ENCODE assay signal across 19 cellular contexts in genomic region chr16:87531418-87531817, GRCh38. TPM values are rescaled to one million over a fixed set of nuclear protein-coding genes. Genes with fewer than 3 reads are reported as not detected.
A peak's percentile ranks its signal among the peaks of the same experiment; 100 is the strongest.
DNase-seq lines count a peak whose midpoint lies in the region; ATAC-seq and TF ChIP-seq lines count a peak whose summit lies in the region.
"Had no signal": no experiment of that assay in that cellular context is flagged by ENCODE, and none has a peak within 500 bp of the region (broad histone marks: within the 10 kb centered on the region; RNA-seq: fewer than 3 reads in every experiment).

No MANE protein-coding gene starts in this region.

- no peak for TF ChIP-seq RAD21 in liver (IDR thresholded peaks at IDR 0.05)

- DNase-seq in NCI-H2196 (lab: John Stamatoyannopoulos, UW; ENCODE audit: unreplicated experiment) (peak; percentile 0), NCI-H2196 treated with DMSO at 0.1 percent for 48 hours (lab: John Stamatoyannopoulos, UW; ENCODE audit: unreplicated experiment) (no peak), DMS79 treated with DMSO at 0.1 percent for 48 hours (lab: John Stamatoyannopoulos, UW) (peak; percentile 63), NCI-H2029 treated with DMSO at 0.1 percent for 48 hours (lab: John Stamatoyannopoulos, UW) (peak; percentile 2), T-helper 2 cell (no peak)
- DNase-seq: CD4-positive, alpha-beta memory T cell; DMS153; EL; NCI-H446 treated with DMSO at 0.1 percent for 48 hours; NCI-H69; RPMI8226; T-helper 17 cell had no signal

- H3K27ac ChIP-seq in liver (ENCODE audit: low read depth in 1 of 2, low read length in 2 of 2): peak overlapping the region; percentile 42 to 49
- H3K27ac ChIP-seq: A549, BLaER1 had no signal

- ATAC-seq in HG02571 (IDR thresholded peaks at IDR 0.05; ENCODE audit: unreplicated experiment): no peak
- ATAC-seq: A549, GM12878, GM23338, K562, T-helper 17 cell had no signal

- no peak overlapping the region for H3K9ac ChIP-seq in liver (ENCODE audit: low read depth in 1 of 2, low read length in 2 of 2)
- H3K9ac ChIP-seq: BLaER1 had no signal

- 44% methylated on average over 3 of the region's 3 CpGs for WGBS in liver

- no peak for TF ChIP-seq CTCF in liver (IDR thresholded peaks at IDR 0.05; ENCODE audit: low read depth, low read length, missing input control)

- no peak overlapping the region for H3K4me3 ChIP-seq in liver (ENCODE audit: low read depth in 1 of 3, low read length in 3 of 3)
- H3K4me3 ChIP-seq: A549, BLaER1, GM12878, GM23338, K562 had no signal

- peaks cover 2 to 48% (median 22%) of the 10 kb centered on the region in 4 donors for H3K4me1 ChIP-seq in liver (ENCODE audit: control insufficient read depth in 4 of 4, insufficient read depth in 4 of 4, low read length in 3 of 4)
- H3K4me1 ChIP-seq: A549, BLaER1 had no signal

- no peaks in the 10 kb centered on the region for H3K36me3 ChIP-seq in liver (ENCODE audit: control insufficient read depth in 4 of 4, insufficient read depth in 3 of 4, low read depth in 1 of 4, low read length in 3 of 4)
- H3K36me3 ChIP-seq: BLaER1 had no signal

- no peaks in the 10 kb centered on the region for H3K27me3 ChIP-seq in liver (ENCODE audit: control insufficient read depth in 4 of 4, insufficient read depth in 4 of 4, low read length in 3 of 4)
- H3K27me3 ChIP-seq: BLaER1 had no signal

- H3K9me3 ChIP-seq in liver (ENCODE audit: control insufficient read depth in 4 of 4, low read length in 3 of 4): no peaks in the 10 kb centered on the region

TF ChIP-seq in liver, 16 proteins besides CTCF, POLR2A, EP300 and RAD21:
- TF ChIP-seq HNF4A (conservative IDR thresholded peaks at IDR 0.05) (peak in 1 of 2 donors; percentile 56), HNF4G (IDR thresholded peaks at IDR 0.05) (no peak), JUND (IDR thresholded peaks at IDR 0.05) (no peak), RXRA (IDR thresholded peaks at IDR 0.05) (peak in 1 of 2 donors; percentile 41)
- TF ChIP-seq, protein P1, sequence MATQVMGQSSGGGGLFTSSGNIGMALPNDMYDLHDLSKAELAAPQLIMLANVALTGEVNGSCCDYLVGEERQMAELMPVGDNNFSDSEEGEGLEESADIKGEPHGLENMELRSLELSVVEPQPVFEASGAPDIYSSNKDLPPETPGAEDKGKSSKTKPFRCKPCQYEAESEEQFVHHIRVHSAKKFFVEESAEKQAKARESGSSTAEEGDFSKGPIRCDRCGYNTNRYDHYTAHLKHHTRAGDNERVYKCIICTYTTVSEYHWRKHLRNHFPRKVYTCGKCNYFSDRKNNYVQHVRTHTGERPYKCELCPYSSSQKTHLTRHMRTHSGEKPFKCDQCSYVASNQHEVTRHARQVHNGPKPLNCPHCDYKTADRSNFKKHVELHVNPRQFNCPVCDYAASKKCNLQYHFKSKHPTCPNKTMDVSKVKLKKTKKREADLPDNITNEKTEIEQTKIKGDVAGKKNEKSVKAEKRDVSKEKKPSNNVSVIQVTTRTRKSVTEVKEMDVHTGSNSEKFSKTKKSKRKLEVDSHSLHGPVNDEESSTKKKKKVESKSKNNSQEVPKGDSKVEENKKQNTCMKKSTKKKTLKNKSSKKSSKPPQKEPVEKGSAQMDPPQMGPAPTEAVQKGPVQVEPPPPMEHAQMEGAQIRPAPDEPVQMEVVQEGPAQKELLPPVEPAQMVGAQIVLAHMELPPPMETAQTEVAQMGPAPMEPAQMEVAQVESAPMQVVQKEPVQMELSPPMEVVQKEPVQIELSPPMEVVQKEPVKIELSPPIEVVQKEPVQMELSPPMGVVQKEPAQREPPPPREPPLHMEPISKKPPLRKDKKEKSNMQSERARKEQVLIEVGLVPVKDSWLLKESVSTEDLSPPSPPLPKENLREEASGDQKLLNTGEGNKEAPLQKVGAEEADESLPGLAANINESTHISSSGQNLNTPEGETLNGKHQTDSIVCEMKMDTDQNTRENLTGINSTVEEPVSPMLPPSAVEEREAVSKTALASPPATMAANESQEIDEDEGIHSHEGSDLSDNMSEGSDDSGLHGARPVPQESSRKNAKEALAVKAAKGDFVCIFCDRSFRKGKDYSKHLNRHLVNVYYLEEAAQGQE (IDR thresholded peaks at IDR 0.05): peak; percentile 17

RNA-seq across cellular contexts. Expression of gene ZCCHC14, which starts 38.6 kb away (rescaled TPM):
- total RNA-seq in liver: 10 to 100 TPM in 1 of 2 donors, 1 to 10 TPM in 1; 7.1 to 21.7 TPM
- polyA plus RNA-seq in liver: 1 to 10 TPM; 6.3 to 8.9 TPM

Comparison
In these comparisons a context has a peak if more than half of its experiments do, and no peak if none do; other contexts are left out.
1. DNase-seq: peak in NCI-H2196 (single experiment), DMS79 treated with DMSO at 0.1 percent for 48 hours (single experiment) and NCI-H2029 treated with DMSO at 0.1 percent for 48 hours (single experiment); none in NCI-H2196 treated with DMSO at 0.1 percent for 48 hours (single experiment) and T-helper 2 cell (0 of 5).